In genomic region chr4:186067757-186068385, GRCh38 we compare ENCODE assay signal across 8 cellular contexts. TPM values are rescaled to one million over a fixed set of nuclear protein-coding genes. Genes with fewer than 3 reads are reported as not detected.
DNase-seq lines count a peak whose midpoint lies in the region; ATAC-seq and TF ChIP-seq lines count a peak whose summit lies in the region.

No MANE protein-coding gene starts in this region.

- H3K27me3 Mint-ChIP-seq in stimulated activated memory B cell treated with anti-CD40 and anti-IgM and Interleukin-4, amounts not matched to agents 10 μg/mL and 1 μg/mL and 100 μg/mL, for 72 hours = peaks cover 58% of the 10 kb centered on the region

- no peak overlapping the region for H3K27ac ChIP-seq in caudate nucleus (ENCODE audit: low read depth, low read length)

- H3K27ac Mint-ChIP-seq in stimulated activated memory B cell treated with anti-CD40 and anti-IgM and Interleukin-4, amounts not matched to agents 10 μg/mL and 1 μg/mL and 100 μg/mL, for 72 hours = no peak overlapping the region

- peak; percentile 85 for ATAC-seq in GM21390 (IDR thresholded peaks at IDR 0.05; ENCODE audit: unreplicated experiment)
- peak; percentile 85 for ATAC-seq in SK-N-SH treated with all-trans-retinoic acid at 6 μM for 48 hours
- ATAC-seq in left lobe of liver = peak; percentile 96
- ATAC-seq in stimulated activated memory B cell treated with anti-CD40 and anti-IgM and Interleukin-4, amounts not matched to agents 10 μg/mL and 1 μg/mL and 100 μg/mL, for 72 hours = peak; percentile 64

- no peak overlapping the region for H3K4me3 Mint-ChIP-seq in stimulated activated memory B cell treated with anti-CD40 and anti-IgM and Interleukin-4, amounts not matched to agents 10 μg/mL and 1 μg/mL and 100 μg/mL, for 72 hours

- peaks cover 2% of the 10 kb centered on the region for H3K9me3 Mint-ChIP-seq in stimulated activated memory B cell treated with anti-CD40 and anti-IgM and Interleukin-4, amounts not matched to agents 10 μg/mL and 1 μg/mL and 100 μg/mL, for 72 hours

- H3K4me1 Mint-ChIP-seq in stimulated activated memory B cell treated with anti-CD40 and anti-IgM and Interleukin-4, amounts not matched to agents 10 μg/mL and 1 μg/mL and 100 μg/mL, for 72 hours = peaks cover 14% of the 10 kb centered on the region

- DNase-seq in EH (ENCODE audit: low read depth) (peak; percentile 57), HuH-7.5 (ENCODE audit: low spot score) (peak; percentile 19), caudate nucleus (lab: John Stamatoyannopoulos, UW) (peak in 41 of 61 donors; percentile 2 to 68 (median 31)), left lobe of liver (ENCODE audit: low spot score) (peak; percentile 82), OCI-M2 (lab: John Stamatoyannopoulos, UW; ENCODE audit: unreplicated experiment) (no peak)

- H3K36me3 Mint-ChIP-seq in stimulated activated memory B cell treated with anti-CD40 and anti-IgM and Interleukin-4, amounts not matched to agents 10 μg/mL and 1 μg/mL and 100 μg/mL, for 72 hours = no peaks in the 10 kb centered on the region

TF ChIP-seq in SK-N-SH treated with all-trans-retinoic acid at 6 μM for 48 hours, 23 proteins besides CTCF, POLR2A, EP300 and RAD21:
- TF ChIP-seq CSRNP3 (CRISPR knock-in tag; IDR thresholded peaks at IDR 0.05) (no peak), ARNTL (CRISPR knock-in tag; IDR thresholded peaks at IDR 0.05; ENCODE audit: borderline replicate concordance, low read depth) (no peak), ZNF565 (CRISPR knock-in tag; conservative IDR thresholded peaks at IDR 0.05; ENCODE audit: low read depth) (no peak), PPARA (CRISPR knock-in tag; IDR thresholded peaks at IDR 0.05; ENCODE audit: borderline replicate concordance) (no peak), POU6F1 (CRISPR knock-in tag; IDR thresholded peaks at IDR 0.05; ENCODE audit: borderline replicate concordance, low read depth) (no peak), TCF4 (CRISPR knock-in tag; IDR thresholded peaks at IDR 0.05; ENCODE audit: borderline replicate concordance) (no peak), PATZ1 (CRISPR knock-in tag; IDR thresholded peaks at IDR 0.05; ENCODE audit: borderline replicate concordance) (no peak), CSDC2 (CRISPR knock-in tag; IDR thresholded peaks at IDR 0.05) (no peak), ZNF70 (CRISPR knock-in tag; IDR thresholded peaks at IDR 0.05) (no peak)

RNA-seq across cellular contexts. Expression of gene TLR3, which starts 1.1 kb away (rescaled TPM):
- 7.7 TPM for total RNA-seq in left lobe of liver

RNA-seq across cellular contexts. Expression of gene FAM149A, which starts 36.6 kb away (rescaled TPM):
- total RNA-seq in left lobe of liver = 33.4 TPM
